ENCODE assay signal across 1 cellular context in genomic region chr10:48670978-48671913, GRCh38.
TF ChIP-seq lines count a peak whose summit lies in the region.

No MANE protein-coding gene starts in this region.

TF ChIP-seq in GM12878, 131 proteins besides CTCF, POLR2A, EP300 and RAD21 (continued from another document):
- no peak for TF ChIP-seq RAD51 (IDR thresholded peaks at IDR 0.05)
- TF ChIP-seq SMAD5 (IDR thresholded peaks at IDR 0.05; ENCODE audit: low read depth), result no peak; the same call in 1 of the 2 replicates
- TF ChIP-seq DPF2 (IDR thresholded peaks at IDR 0.05), result peak; percentile 80
- TF ChIP-seq ASH2L (IDR thresholded peaks at IDR 0.05; ENCODE audit: borderline replicate concordance, low read depth), result no peak
- TF ChIP-seq RELA (IDR thresholded peaks at IDR 0.05; ENCODE audit: borderline replicate concordance, partially characterized antibody), result peak; percentile 85
- TF ChIP-seq ESRRA (IDR thresholded peaks at IDR 0.05; ENCODE audit: low read length), result no peak
TF ChIP-seq in GM12878: peak in this region for 49.
